11 cellular contexts compared by ENCODE assay signal in the genomic region with DNA sequence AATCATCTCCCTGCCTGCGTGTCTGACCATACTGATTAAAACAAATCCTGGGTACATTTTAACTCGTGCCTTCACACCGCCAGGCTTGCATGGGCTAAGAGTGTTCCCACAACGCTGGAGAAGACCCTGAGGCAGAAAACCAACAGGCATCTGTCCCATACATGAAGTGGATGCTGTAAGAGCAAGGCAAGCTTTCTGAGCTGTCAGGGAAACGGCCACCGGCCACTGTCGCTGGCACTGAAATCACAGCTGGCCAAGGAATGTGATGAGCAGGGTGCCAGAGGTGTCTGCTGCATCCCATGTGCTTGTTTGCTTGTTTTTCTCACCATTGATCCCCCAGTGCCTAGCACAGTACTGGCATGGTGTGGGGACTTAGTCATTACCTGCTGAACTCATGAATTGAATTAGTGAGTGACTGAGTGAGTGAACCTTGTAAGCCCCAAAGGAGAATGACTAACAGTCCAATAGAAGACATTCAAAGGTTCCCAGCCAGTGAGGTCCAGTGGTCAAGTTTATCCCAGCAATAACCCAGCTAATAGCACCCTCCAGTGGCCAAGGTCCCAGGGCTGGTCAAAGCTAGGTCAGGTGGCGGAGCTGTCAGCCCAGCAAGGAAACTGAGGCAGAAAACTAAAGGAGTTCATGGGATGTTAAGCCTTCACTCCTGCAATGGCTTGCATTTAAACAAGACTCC.
DNase-seq lines count a peak whose midpoint lies in the region; ATAC-seq, FAIRE-seq and TF ChIP-seq lines count a peak whose summit lies in the region.
"Had no signal": no experiment of that assay in that cellular context is flagged by ENCODE, and none has a peak within 500 bp of the region (broad histone marks: within the 10 kb centered on the region; RNA-seq: fewer than 3 reads in every experiment).

No MANE protein-coding gene starts in this region.

- no peaks in the 10 kb centered on the region for H3K36me3 ChIP-seq in MG63
- H3K36me3 ChIP-seq in H1 (ENCODE audit: control insufficient read depth in 2 of 4, insufficient read depth in 4 of 4, low read length in 3 of 4) = no peaks in the 10 kb centered on the region
- no peaks in the 10 kb centered on the region for H3K36me3 ChIP-seq in osteoblast (ENCODE audit: insufficient read depth, low read length)

- H3K27me3 ChIP-seq in MG63 (no peaks in the 10 kb centered on the region), H1 (replicated peaks in 1 of 4; ENCODE audit: control insufficient read depth in 3 of 4, extremely low read depth in 1 of 4, insufficient read depth in 3 of 4, low read length in 3 of 4) (peaks cover 0 to 7% (median 3%) of the 10 kb centered on the region in 4 experiments; a peak in 4 of 7 replicates), osteoblast (ENCODE audit: insufficient read depth, low read length) (peaks cover 4% of the 10 kb centered on the region)
- H3K27me3 ChIP-seq: dorsolateral prefrontal cortex had no signal

- peaks cover 3% of the 10 kb centered on the region for H3K9me3 Mint-ChIP-seq in activated naive CD8-positive, alpha-beta T cell treated with anti-CD3 and anti-CD28 coated beads, Interleukin-2, amount 50 U/mL, for 24 hours
- H3K9me3 Mint-ChIP-seq: activated T-cell treated with anti-CD3 and anti-CD28 coated beads, Interleukin-2, amount 50 U/mL, for 4 hours had no signal

- no peak overlapping the region for H3K4ac ChIP-seq in H1 (replicated peaks; ENCODE audit: insufficient read length, low read depth, low read length)

- FAIRE-seq in H1 (lab: Jason Lieb, UNC) = peak; percentile 42

- H4K5ac ChIP-seq in H1 (ENCODE audit: insufficient read length, low read depth, low read length) = no peak overlapping the region

- no peak for TF ChIP-seq EP300 in H1 (IDR thresholded peaks at IDR 0.05; ENCODE audit: borderline replicate concordance in 1 of 2, low read depth in 2 of 2, low read length in 2 of 2)

- H2BK120ac ChIP-seq in H1 (replicated peaks; ENCODE audit: low read depth, low read length) = no peak overlapping the region

- CTCF ChIA-PET in H1 (lab: Charles Lee; ENCODE audit: partially characterized antibody) = interaction anchor here (0.6 to 1.3 kb wide), 10 partner anchors 10 to 1801 kb away, joined by 3 to 9 read pairs (median 3); no protein-coding TSS in a partner anchor

- H3K4me3 ChIP-seq in MG63 (no peak overlapping the region), H1 (ENCODE audit: extremely low read depth in 1 of 4, insufficient read depth in 2 of 4, low read depth in 3 of 4, low read length in 4 of 4) (no peak overlapping the region), osteoblast (ENCODE audit: insufficient read depth, low read length) (no peak overlapping the region)
- H3K4me3 ChIP-seq: dorsolateral prefrontal cortex had no signal

- no peak for ATAC-seq in activated naive CD8-positive, alpha-beta T cell treated with anti-CD3 and anti-CD28 coated beads, Interleukin-2, amount 50 U/mL, for 24 hours
- no peak for ATAC-seq in GM21528 (IDR thresholded peaks at IDR 0.05; ENCODE audit: low FRiP score, unreplicated experiment)
- no peak for ATAC-seq in HG03139 (IDR thresholded peaks at IDR 0.05; ENCODE audit: unreplicated experiment)
- ATAC-seq: activated T-cell treated with anti-CD3 and anti-CD28 coated beads, Interleukin-2, amount 50 U/mL, for 4 hours had no signal

- H2BK20ac ChIP-seq in H1 (ENCODE audit: low read length) = no peak overlapping the region

- no peak overlapping the region for H3K14ac ChIP-seq in H1 (ENCODE audit: insufficient read length)

- no peaks in the 10 kb centered on the region; the same call in 1 of the 2 replicates for H3K23me2 ChIP-seq in H1 (ENCODE audit: low read depth, low read length)

- TF ChIP-seq CTCF in H1 (IDR thresholded peaks at IDR 0.05; ENCODE audit: control extremely low read depth in 1 of 3, insufficient read depth in 1 of 3, low read depth in 1 of 3, low read length in 3 of 3) = peak; percentile 69 to 77 (median 71)
- TF ChIP-seq CTCF in osteoblast (IDR thresholded peaks at IDR 0.05; ENCODE audit: extremely low read depth, low read depth, low read length) = peak; percentile 79

- H4K20me1 ChIP-seq in H1 (replicated peaks in 1 of 2; ENCODE audit: control insufficient read depth in 1 of 2, insufficient read depth in 2 of 2, low read length in 2 of 2) (no peaks in the 10 kb centered on the region), osteoblast (ENCODE audit: insufficient read depth, low read length) (no peaks in the 10 kb centered on the region)

- no peaks in the 10 kb centered on the region for H3K79me1 ChIP-seq in H1 (ENCODE audit: low read depth, low read length)

- H2AK5ac ChIP-seq in H1 (ENCODE audit: low read depth, low read length) = no peak overlapping the region

- H3K4me1 Mint-ChIP-seq in activated naive CD8-positive, alpha-beta T cell treated with anti-CD3 and anti-CD28 coated beads, Interleukin-2, amount 50 U/mL, for 24 hours = peaks cover 4% of the 10 kb centered on the region

- no peak overlapping the region for H3K27ac Mint-ChIP-seq in activated naive CD8-positive, alpha-beta T cell treated with anti-CD3 and anti-CD28 coated beads, Interleukin-2, amount 50 U/mL, for 24 hours

- H3K79me2 ChIP-seq in H1 (ENCODE audit: control insufficient read depth in 1 of 2, insufficient read depth in 2 of 2, low read length in 2 of 2) (no peaks in the 10 kb centered on the region), osteoblast (ENCODE audit: insufficient read depth, low read length) (no peaks in the 10 kb centered on the region)

- no peak overlapping the region for H4K8ac ChIP-seq in H1 (ENCODE audit: extremely low read depth, insufficient read depth, low read length)

- DNase-seq in ELR (ENCODE audit: low read depth) = peak; percentile 35
- DNase-seq in MG63 = peak; percentile 17
- DNase-seq in H1 (ENCODE audit: low read depth in 1 of 2, low spot score in 2 of 2) = peak in 1 of 2 experiments; percentile 61
- peak; percentile 95 for DNase-seq in osteoblast (ENCODE audit: insufficient read length, low spot score, missing footprints)
- no peak for DNase-seq in NCI-H82 (lab: John Stamatoyannopoulos, UW)
- no peak for DNase-seq in activated naive CD8-positive, alpha-beta T cell treated with anti-CD3 and anti-CD28 coated beads, Interleukin-2, amount 50 U/mL, for 24 hours
- DNase-seq: activated T-cell treated with anti-CD3 and anti-CD28 coated beads, Interleukin-2, amount 50 U/mL, for 4 hours; T-helper 9 cell had no signal

- H3K4me2 ChIP-seq in H1 (ENCODE audit: insufficient read depth in 1 of 2, low read depth in 2 of 2, low read length in 2 of 2) = no peak overlapping the region
- no peak overlapping the region for H3K4me2 ChIP-seq in osteoblast (ENCODE audit: insufficient read depth, low read length)

- POLR2A ChIA-PET in H1 (lab: Charles Lee; ENCODE audit: partially characterized antibody) = no interaction called here

- H3K56ac ChIP-seq in H1 (replicated peaks; ENCODE audit: insufficient read length, low read depth, low read length) = no peak overlapping the region

- TF ChIP-seq POLR2A in H1 (IDR thresholded peaks at IDR 0.05; ENCODE audit: control extremely low read depth in 1 of 2, low read depth in 2 of 2, low read length in 2 of 2) = no peak

- H3K23ac ChIP-seq in H1 (ENCODE audit: insufficient read length) = no peak overlapping the region

- H3K4me1 ChIP-seq in H1 (replicated peaks in 1 of 4; ENCODE audit: control insufficient read depth in 3 of 4, insufficient read depth in 4 of 4, low read length in 3 of 4) = peaks cover 0 to 9% (median 4%) of the 10 kb centered on the region in 4 experiments; a peak in 4 of 7 replicates
- peaks cover 21% of the 10 kb centered on the region for H3K4me1 ChIP-seq in osteoblast (ENCODE audit: insufficient read depth, low read length)

- no peak overlapping the region for H4K91ac ChIP-seq in H1 (replicated peaks; ENCODE audit: insufficient read length, low read length)

- no peak overlapping the region for H3K4me3 Mint-ChIP-seq in activated naive CD8-positive, alpha-beta T cell treated with anti-CD3 and anti-CD28 coated beads, Interleukin-2, amount 50 U/mL, for 24 hours
- H3K4me3 Mint-ChIP-seq: activated T-cell treated with anti-CD3 and anti-CD28 coated beads, Interleukin-2, amount 50 U/mL, for 4 hours had no signal

- H2BK5ac ChIP-seq in H1 (ENCODE audit: low read depth, low read length) = no peak overlapping the region

- no peak overlapping the region for H2AFZ ChIP-seq in H1 (ENCODE audit: low read length)
- no peak overlapping the region for H2AFZ ChIP-seq in osteoblast (ENCODE audit: low read length)

- peak; percentile 76 to 87 for TF ChIP-seq RAD21 in H1 (IDR thresholded peaks at IDR 0.05 in 1 of 2, conservative IDR thresholded peaks at IDR 0.05 in 1 of 2; ENCODE audit: low read depth in 2 of 2, low read length in 2 of 2)

- no peaks in the 10 kb centered on the region; the same call in 1 of the 2 replicates for H3K9me3 ChIP-seq in MG63
- no peaks in the 10 kb centered on the region for H3K9me3 ChIP-seq in H1 (ENCODE audit: insufficient read depth in 2 of 2, low read depth in 1 of 2, low read length in 1 of 2)
- H3K9me3 ChIP-seq in osteoblast (ENCODE audit: low read depth, low read length) = no peaks in the 10 kb centered on the region

- H3K18ac ChIP-seq in H1 (ENCODE audit: extremely low read depth, low read length) = no peak overlapping the region

- H2BK15ac ChIP-seq in H1 (ENCODE audit: low read length) = no peak overlapping the region; the same call in 1 of the 2 replicates

- WGBS in H1 (ENCODE audit: extremely low coverage in 1 of 2, insufficient coverage in 1 of 2, insufficient read length in 1 of 2, insufficient replicate concordance in 2 of 2, low coverage in 1 of 2, low lambda C conversion rate in 2 of 2, missing lambda C conversion rate in 1 of 2), 2 experiments = 85% methylated on average over 8 of the region's 8 CpGs; no CpG with 5 or more reads in 1 of the 2 experiments

- H3K27ac ChIP-seq in H1 (ENCODE audit: low read depth, low read length) = no peak overlapping the region
- H3K27ac ChIP-seq in osteoblast (ENCODE audit: low read depth, low read length) = no peak overlapping the region
- H3K27ac ChIP-seq: dorsolateral prefrontal cortex had no signal

- H3K9ac ChIP-seq in H1 (replicated peaks in 1 of 4; ENCODE audit: extremely low read depth in 1 of 4, low read depth in 3 of 4, low read length in 3 of 4) = no peak overlapping the region

- H3K36me3 Mint-ChIP-seq in activated naive CD8-positive, alpha-beta T cell treated with anti-CD3 and anti-CD28 coated beads, Interleukin-2, amount 50 U/mL, for 24 hours (ENCODE audit: low read depth) = no peaks in the 10 kb centered on the region

- H2BK12ac ChIP-seq in H1 (ENCODE audit: low read depth, low read length) = no peak overlapping the region

- H3K27me3 Mint-ChIP-seq in activated naive CD8-positive, alpha-beta T cell treated with anti-CD3 and anti-CD28 coated beads, Interleukin-2, amount 50 U/mL, for 24 hours = peaks cover 21% of the 10 kb centered on the region

TF ChIP-seq in H1, 55 proteins besides CTCF, POLR2A, EP300 and RAD21 (continues in another document):
- TF ChIP-seq SIN3A (conservative IDR thresholded peaks at IDR 0.05 in 1 of 2, IDR thresholded peaks at IDR 0.05 in 1 of 2; ENCODE audit: low read depth in 1 of 2, low read length in 2 of 2) = 0 out of 4 replicates have a peak, but pooled peaks of 1 of the 2 experiments have one; percentile 36

Comparison
In these comparisons a context has a peak if more than half of its experiments do, and no peak if none do; other contexts are left out.
1. DNase-seq: peak in ELR (single experiment), MG63 (single experiment) and osteoblast (single experiment); none in NCI-H82 (single experiment) and activated naive CD8-positive, alpha-beta T cell treated with anti-CD3 and anti-CD28 coated beads, Interleukin-2, amount 50 U/mL, for 24 hours (single experiment).